31 cellular contexts compared by ENCODE assay signal in the genomic region with DNA sequence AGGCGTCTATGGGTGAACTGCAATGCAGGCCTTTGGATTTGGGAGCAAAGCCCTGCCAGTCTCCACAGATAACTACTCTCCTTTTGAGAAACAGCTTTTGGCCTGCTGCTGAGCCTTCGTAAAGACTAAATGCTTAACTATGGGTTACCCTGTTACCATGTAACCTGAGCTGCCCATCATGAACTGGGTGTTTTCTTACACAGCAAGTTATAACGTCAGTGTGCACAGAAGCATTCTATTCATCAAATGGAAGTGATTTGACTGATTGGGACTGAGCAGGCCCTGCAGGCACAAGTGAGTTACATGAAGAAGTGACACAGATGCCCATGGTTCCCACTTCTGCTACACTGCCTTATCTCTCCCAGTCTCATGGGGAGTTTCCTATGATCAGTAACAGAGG.
DNase-seq lines count a peak whose midpoint lies in the region; TF ChIP-seq lines count a peak whose summit lies in the region.
"Had no signal": no experiment of that assay in that cellular context is flagged by ENCODE, and none has a peak within 500 bp of the region (broad histone marks: within the 10 kb centered on the region; RNA-seq: fewer than 3 reads in every experiment).

No MANE protein-coding gene starts in this region.

- H3K4me1 ChIP-seq in HEK293 (ENCODE audit: control insufficient read depth, insufficient read depth, low read length): no peaks in the 10 kb centered on the region
- no peaks in the 10 kb centered on the region for H3K4me1 ChIP-seq in CD8-positive, alpha-beta memory T cell (ENCODE audit: insufficient read depth, low read length)
- H3K4me1 ChIP-seq in left ventricle myocardium inferior: peaks cover 53% of the 10 kb centered on the region
- H3K4me1 ChIP-seq: body of pancreas, prostate gland, right lobe of liver had no signal

- CTCF ChIA-PET in HEK293 (lab: Yijun Ruan, JAX): interaction anchor here (0.6 kb wide), 1 partner anchor 278 kb away, joined by 3 read pairs; no protein-coding TSS in a partner anchor
- CTCF ChIA-PET in CD8-positive, alpha-beta memory T cell (lab: Charles Lee): interaction anchor here (1.3 kb wide), 1 partner anchor 17 kb away, joined by 3 read pairs; no protein-coding TSS in a partner anchor

- no peaks in the 10 kb centered on the region for H3K4me1 Mint-ChIP-seq in CD8-positive, alpha-beta memory T cell
- H3K4me1 Mint-ChIP-seq: activated CD4-positive, alpha-beta memory T cell treated with anti-CD3 and anti-CD28 coated beads, Interleukin-2, amount 10 ng/mL, durations not matched to agents 7 days and 5 days; CD4-positive, alpha-beta memory T cell had no signal

- no peak overlapping the region for H3K4me3 Mint-ChIP-seq in CD8-positive, alpha-beta memory T cell
- H3K4me3 Mint-ChIP-seq: activated CD4-positive, alpha-beta memory T cell treated with anti-CD3 and anti-CD28 coated beads, Interleukin-2, amount 10 ng/mL, durations not matched to agents 7 days and 5 days; activated naive CD4-positive, alpha-beta T cell treated with anti-CD3 and anti-CD28 coated beads for 36 hours; CD4-positive, alpha-beta memory T cell; naive thymus-derived CD4-positive, alpha-beta T cell; stimulated activated naive CD8-positive, alpha-beta T cell treated with anti-CD3 and anti-CD28 coated beads, Interleukin-15, Interleukin-2, amounts not matched to agents 100 ng/mL and 50 ng/mL, for 24 hours; T-helper 17 cell had no signal

- H3K27ac ChIP-seq in HEK293 (ENCODE audit: extremely low read depth, low read depth, low read length) (no peak overlapping the region), left ventricle myocardium inferior (replicated peaks) (no peak overlapping the region)
- H3K27ac ChIP-seq in CD8-positive, alpha-beta memory T cell (ENCODE audit: low read depth, low read length): no peak overlapping the region
- H3K27ac ChIP-seq: body of pancreas, dorsolateral prefrontal cortex, esophagus squamous epithelium, heart left ventricle, prostate gland, right lobe of liver, testis had no signal

- H3K9me3 ChIP-seq in HEK293 (ENCODE audit: control insufficient read depth, insufficient read depth, low read depth, low read length) (no peaks in the 10 kb centered on the region), left ventricle myocardium inferior (replicated peaks) (no peaks in the 10 kb centered on the region)
- H3K9me3 ChIP-seq in CD8-positive, alpha-beta memory T cell (ENCODE audit: low read length): no peaks in the 10 kb centered on the region
- H3K9me3 ChIP-seq: body of pancreas, esophagus squamous epithelium, HAP-1, heart left ventricle, prostate gland, right lobe of liver, SK-N-SH, testis had no signal

- no peak overlapping the region for H3K27ac Mint-ChIP-seq in CD8-positive, alpha-beta memory T cell
- H3K27ac Mint-ChIP-seq: activated CD4-positive, alpha-beta memory T cell treated with anti-CD3 and anti-CD28 coated beads, Interleukin-2, amount 10 ng/mL, durations not matched to agents 7 days and 5 days; activated naive CD4-positive, alpha-beta T cell treated with anti-CD3 and anti-CD28 coated beads for 36 hours; CD4-positive, alpha-beta memory T cell; naive thymus-derived CD4-positive, alpha-beta T cell; stimulated activated naive CD8-positive, alpha-beta T cell treated with anti-CD3 and anti-CD28 coated beads, Interleukin-15, Interleukin-2, amounts not matched to agents 100 ng/mL and 50 ng/mL, for 24 hours; T-helper 17 cell had no signal

- H3K9me3 Mint-ChIP-seq in CD8-positive, alpha-beta memory T cell: no peaks in the 10 kb centered on the region
- H3K9me3 Mint-ChIP-seq: activated CD4-positive, alpha-beta memory T cell treated with anti-CD3 and anti-CD28 coated beads, Interleukin-2, amount 10 ng/mL, durations not matched to agents 7 days and 5 days; activated naive CD4-positive, alpha-beta T cell treated with anti-CD3 and anti-CD28 coated beads for 36 hours; CD4-positive, alpha-beta memory T cell; stimulated activated naive CD8-positive, alpha-beta T cell treated with anti-CD3 and anti-CD28 coated beads, Interleukin-15, Interleukin-2, amounts not matched to agents 100 ng/mL and 50 ng/mL, for 24 hours had no signal

- H3K4me3 ChIP-seq in HEK293 (ENCODE audit: low read depth, low read length): no peak overlapping the region
- H3K4me3 ChIP-seq in CD8-positive, alpha-beta memory T cell (ENCODE audit: low read length): no peak overlapping the region
- no peak overlapping the region for H3K4me3 ChIP-seq in left ventricle myocardium inferior
- H3K4me3 ChIP-seq: body of pancreas, dorsolateral prefrontal cortex, esophagus squamous epithelium, HAP-1, heart left ventricle, lung, prostate gland, right lobe of liver, testis had no signal

- no peaks in the 10 kb centered on the region for H3K36me3 ChIP-seq in HEK293 (ENCODE audit: control insufficient read depth in 2 of 2, insufficient read depth in 1 of 2, low read length in 2 of 2)
- no peaks in the 10 kb centered on the region for H3K36me3 ChIP-seq in CD8-positive, alpha-beta memory T cell (ENCODE audit: insufficient read depth, low read length)
- H3K36me3 ChIP-seq in left ventricle myocardium inferior: no peaks in the 10 kb centered on the region
- H3K36me3 ChIP-seq: esophagus squamous epithelium, HAP-1, heart left ventricle, prostate gland, right lobe of liver had no signal

- no peaks in the 10 kb centered on the region for H3K27me3 Mint-ChIP-seq in CD8-positive, alpha-beta memory T cell
- H3K27me3 Mint-ChIP-seq: activated CD4-positive, alpha-beta memory T cell treated with anti-CD3 and anti-CD28 coated beads, Interleukin-2, amount 10 ng/mL, durations not matched to agents 7 days and 5 days; CD4-positive, alpha-beta memory T cell; naive thymus-derived CD4-positive, alpha-beta T cell; stimulated activated naive CD8-positive, alpha-beta T cell treated with anti-CD3 and anti-CD28 coated beads, Interleukin-15, Interleukin-2, amounts not matched to agents 100 ng/mL and 50 ng/mL, for 24 hours; T-helper 17 cell had no signal

- DNase-seq in NCI-H146 treated with DMSO at 0.1 percent for 48 hours (lab: John Stamatoyannopoulos, UW; ENCODE audit: unreplicated experiment) (peak; percentile 22), NCI-H748 (lab: John Stamatoyannopoulos, UW; ENCODE audit: unreplicated experiment) (peak; percentile 95), fibroblast of peridontal ligament (ENCODE audit: extremely low read depth) (peak; percentile 9), left ventricle myocardium inferior (no peak)
- no peak for DNase-seq in CD8-positive, alpha-beta memory T cell
- no peak for DNase-seq in activated effector memory CD4-positive, alpha-beta T cell treated with anti-CD3 and anti-CD28 coated beads, Interleukin-2, amount 50 U/mL, for 16 hours
- DNase-seq: activated CD4-positive, alpha-beta memory T cell treated with anti-CD3 and anti-CD28 coated beads, Interleukin-2, amount 10 ng/mL, durations not matched to agents 7 days and 5 days; activated CD8-positive, alpha-beta memory T cell treated with anti-CD3 and anti-CD28 coated beads, Interleukin-2, amount 50 U/mL, for 4 hours; activated naive CD4-positive, alpha-beta T cell treated with anti-CD3 and anti-CD28 coated beads for 36 hours; body of pancreas; CD4-positive, alpha-beta memory T cell; cerebellar nuclear complex; DMS153; dorsolateral prefrontal cortex; esophagus squamous epithelium; foreskin melanocyte; heart left ventricle; naive thymus-derived CD4-positive, alpha-beta T cell; NCI-H1930; NCI-H345; PC-3; right lobe of liver; SK-N-SH; stimulated activated CD8-positive, alpha-beta memory T cell treated with anti-CD3 and anti-CD28 coated beads, Interleukin-4, amount 100 ng/mL, for 48 hours; T-helper 17 cell; testis had no signal

- intact Hi-C loops in left ventricle myocardium inferior (cut with micrococcal nuclease): no loop called here

- no peaks in the 10 kb centered on the region for H3K27me3 ChIP-seq in CD8-positive, alpha-beta memory T cell (ENCODE audit: insufficient read depth, low read length, poor library complexity, severe bottlenecking)
- no peaks in the 10 kb centered on the region for H3K27me3 ChIP-seq in left ventricle myocardium inferior (ENCODE audit: low read depth)
- H3K27me3 ChIP-seq: body of pancreas, esophagus squamous epithelium, heart left ventricle, right lobe of liver, testis had no signal

- POLR2A ChIA-PET in HEK293 (lab: Yijun Ruan, JAX): no interaction called here
- POLR2A ChIA-PET in CD8-positive, alpha-beta memory T cell (lab: Charles Lee): no interaction called here

- no peaks in the 10 kb centered on the region for H3K36me3 Mint-ChIP-seq in CD8-positive, alpha-beta memory T cell
- H3K36me3 Mint-ChIP-seq: CD4-positive, alpha-beta memory T cell; naive thymus-derived CD4-positive, alpha-beta T cell had no signal

- TF ChIP-seq CTCF in HEK293 (tag by site-specific recombination; IDR thresholded peaks at IDR 0.05) (no peak), left ventricle myocardium inferior (IDR thresholded peaks at IDR 0.05; ENCODE audit: borderline replicate concordance) (no peak)

TF ChIP-seq in HEK293, 187 proteins besides CTCF, POLR2A, EP300 and RAD21 (continues in another document):
- TF ChIP-seq KLF10 (tag by site-specific recombination; IDR thresholded peaks at IDR 0.05) (no peak), ZNF600 (tag by site-specific recombination; IDR thresholded peaks at IDR 0.05) (0 out of 2 replicates have a peak, but pooled peaks have one; percentile 28), ZNF174 (tag by site-specific recombination; IDR thresholded peaks at IDR 0.05) (no peak), ZSCAN30 (tag by site-specific recombination; IDR thresholded peaks at IDR 0.05) (0 out of 2 replicates have a peak, but pooled peaks have one; percentile 24), ZNF37A (tag by site-specific recombination; IDR thresholded peaks at IDR 0.05) (no peak), ZNF561 (tag by site-specific recombination; IDR thresholded peaks at IDR 0.05; ENCODE audit: borderline replicate concordance) (0 out of 2 replicates have a peak, but pooled peaks have one; percentile 25), WT1 (tag by site-specific recombination; IDR thresholded peaks at IDR 0.05) (peak; percentile 56; the same call in 1 of the 2 replicates), ZNF544 (tag by site-specific recombination; IDR thresholded peaks at IDR 0.05) (no peak), ZNF214 (tag by site-specific recombination; IDR thresholded peaks at IDR 0.05; ENCODE audit: borderline replicate concordance) (no peak)
- TF ChIP-seq, protein P1, sequence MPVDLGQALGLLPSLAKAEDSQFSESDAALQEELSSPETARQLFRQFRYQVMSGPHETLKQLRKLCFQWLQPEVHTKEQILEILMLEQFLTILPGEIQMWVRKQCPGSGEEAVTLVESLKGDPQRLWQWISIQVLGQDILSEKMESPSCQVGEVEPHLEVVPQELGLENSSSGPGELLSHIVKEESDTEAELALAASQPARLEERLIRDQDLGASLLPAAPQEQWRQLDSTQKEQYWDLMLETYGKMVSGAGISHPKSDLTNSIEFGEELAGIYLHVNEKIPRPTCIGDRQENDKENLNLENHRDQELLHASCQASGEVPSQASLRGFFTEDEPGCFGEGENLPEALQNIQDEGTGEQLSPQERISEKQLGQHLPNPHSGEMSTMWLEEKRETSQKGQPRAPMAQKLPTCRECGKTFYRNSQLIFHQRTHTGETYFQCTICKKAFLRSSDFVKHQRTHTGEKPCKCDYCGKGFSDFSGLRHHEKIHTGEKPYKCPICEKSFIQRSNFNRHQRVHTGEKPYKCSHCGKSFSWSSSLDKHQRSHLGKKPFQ (tag by site-specific recombination; IDR thresholded peaks at IDR 0.05): peak; percentile 58; the same call in 1 of the 2 replicates

Comparison
In these comparisons a context has a peak if more than half of its experiments do, and no peak if none do; other contexts are left out.
1. DNase-seq: peak in NCI-H146 treated with DMSO at 0.1 percent for 48 hours (single experiment), NCI-H748 (single experiment) and fibroblast of peridontal ligament (single experiment); none in CD8-positive, alpha-beta memory T cell (0 of 5), left ventricle myocardium inferior (single experiment) and activated effector memory CD4-positive, alpha-beta T cell treated with anti-CD3 and anti-CD28 coated beads, Interleukin-2, amount 50 U/mL, for 16 hours (single experiment).